30 cellular contexts compared by ENCODE assay signal in genomic region chr16:79728048-79728922, GRCh38.
"Had no signal": no experiment of that assay in that cellular context is flagged by ENCODE, and none has a peak within 500 bp of the region (broad histone marks: within the 10 kb centered on the region; RNA-seq: fewer than 3 reads in every experiment).

No MANE protein-coding gene starts in this region.

- ATAC-seq: activated naive CD4-positive, alpha-beta T cell treated with anti-CD3 and anti-CD28 coated beads, Interleukin-2, amount 50 U/mL, for 72 hours; activated T-cell treated with anti-CD3 and anti-CD28 coated beads, Interleukin-2, amount 50 U/mL, for 4 hours; T-helper 17 cell; WTC11 had no signal

- H3K27ac Mint-ChIP-seq: activated CD4-positive, alpha-beta T cell treated with anti-CD3 and anti-CD28 coated beads, Interleukin-2, amount 10 ng/mL, durations not matched to agents 24 days and 14 days; activated naive CD4-positive, alpha-beta T cell treated with anti-CD3 and anti-CD28 coated beads, Interleukin-2, amount 50 U/mL, for 72 hours; brain; T-helper 17 cell; WTC11 had no signal

- H3K9me3 ChIP-seq: MG63, Peyer's patch had no signal

- H3K4me3 Mint-ChIP-seq: activated CD4-positive, alpha-beta T cell treated with anti-CD3 and anti-CD28 coated beads, Interleukin-2, amount 10 ng/mL, durations not matched to agents 24 days and 14 days; activated T-cell treated with anti-CD3 and anti-CD28 coated beads, Interleukin-2, amount 50 U/mL, for 4 hours; brain; T-helper 17 cell; WTC11 had no signal

- FAIRE-seq: astrocyte had no signal

- H3K4me3 ChIP-seq: cardiac muscle cell, MG63, Peyer's patch, SJSA1 had no signal

- H3K4me1 Mint-ChIP-seq: activated CD4-positive, alpha-beta T cell treated with anti-CD3 and anti-CD28 coated beads, Interleukin-2, amount 10 ng/mL, durations not matched to agents 24 days and 14 days; T-helper 17 cell had no signal

- H3K9me3 Mint-ChIP-seq: activated T-cell treated with anti-CD3 and anti-CD28 coated beads, Interleukin-2, amount 50 U/mL, for 4 hours; brain had no signal

- H3K36me3 ChIP-seq: cardiac muscle cell, MG63, Peyer's patch, SJSA1 had no signal

- H3K27ac ChIP-seq: cardiac muscle cell, Peyer's patch, SJSA1 had no signal

- H3K36me3 Mint-ChIP-seq: brain, WTC11 had no signal

- H3K27me3 ChIP-seq: cardiac muscle cell, MG63, Peyer's patch, SJSA1 had no signal

- DNase-seq: activated CD4-positive, alpha-beta T cell treated with anti-CD3 and anti-CD28 coated beads, Interleukin-2, amount 10 ng/mL, durations not matched to agents 24 days and 14 days; activated CD4-positive, alpha-beta T cell treated with anti-CD3 and anti-CD28 coated beads, Interleukin-2, amount 50 U/mL, for 48 hours; activated CD4-positive, CD25-positive, alpha-beta regulatory T cell treated with anti-CD3 and anti-CD28 coated beads, Interleukin-2, amount 50 U/mL, for 72 hours; activated CD8-positive, alpha-beta memory T cell treated with anti-CD3 and anti-CD28 coated beads for 24 hours; activated effector memory CD4-positive, alpha-beta T cell treated with anti-CD3 and anti-CD28 coated beads, Interleukin-2, amount 50 U/mL, for 16 hours; activated naive CD4-positive, alpha-beta T cell treated with Interleukin-2 at 50 U/mL for 16 hours; activated T-cell treated with anti-CD3 and anti-CD28 coated beads, Interleukin-2, amount 50 U/mL, for 4 hours; amygdala; MG63; MV-4-11; NCI-H1092 treated with DMSO at 0.1 percent for 48 hours; NCI-H1417 treated with DMSO at 0.1 percent for 48 hours; NCI-H1694; NCI-H2029; NCI-H2107; NCI-H345; NCI-H510A; NCI-H526 treated with DMSO at 0.1 percent for 48 hours; NCI-H82; OCI-M1; Peyer's patch; SHP77; T-helper 17 cell; T-helper 9 cell had no signal

- H3K27me3 Mint-ChIP-seq: brain, T-helper 17 cell had no signal
